8 cellular contexts compared by ENCODE assay signal in the genomic region with DNA sequence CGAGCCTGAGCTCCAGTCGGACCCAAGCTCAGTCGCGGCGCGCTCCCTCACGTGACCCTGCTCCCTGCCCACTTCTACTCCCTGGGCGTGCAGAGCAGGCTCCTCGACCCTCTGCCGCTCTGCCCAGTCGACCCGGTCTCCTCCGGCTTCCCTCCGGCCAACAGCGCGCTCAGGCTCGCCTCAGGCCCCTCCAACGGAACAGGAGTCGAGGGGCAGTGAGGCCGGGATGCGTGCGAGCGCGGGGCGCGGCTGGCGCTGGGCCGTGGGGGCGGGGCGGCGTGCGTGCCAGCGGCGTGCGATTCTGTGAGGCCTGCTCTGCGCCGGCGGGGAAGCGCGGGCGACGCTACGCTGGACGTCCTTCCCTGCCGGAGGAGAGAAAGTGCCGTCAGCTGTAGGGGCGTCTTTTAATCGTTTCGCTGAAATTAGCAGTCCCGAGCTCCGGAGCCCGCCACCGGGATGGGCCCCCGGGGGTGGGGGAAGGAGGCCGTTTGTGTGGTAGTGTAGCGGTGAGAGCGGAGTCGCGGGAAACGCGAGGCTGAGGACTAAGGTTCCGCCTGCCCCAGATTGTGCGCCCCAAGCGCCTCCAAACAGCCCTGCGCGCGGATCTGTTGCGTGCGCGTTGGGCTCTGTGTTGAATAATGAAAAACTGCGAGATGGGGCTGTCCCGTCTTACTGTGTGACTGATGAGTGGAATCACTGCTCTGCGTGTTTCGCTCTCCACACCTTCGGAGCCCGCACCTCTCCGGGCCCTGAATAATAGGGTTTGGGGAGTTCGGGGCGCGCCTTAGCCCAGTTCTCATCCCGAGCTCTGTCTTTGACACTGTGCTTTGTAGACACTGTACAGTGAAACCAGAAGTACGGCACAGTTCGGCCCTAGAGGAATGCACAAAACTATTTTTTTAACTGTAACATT. TPM values are rescaled to one million over a fixed set of nuclear protein-coding genes. Genes with fewer than 3 reads are reported as not detected.
DNase-seq lines count a peak whose midpoint lies in the region; ATAC-seq, FAIRE-seq and TF ChIP-seq lines count a peak whose summit lies in the region.

A gene with protein sequence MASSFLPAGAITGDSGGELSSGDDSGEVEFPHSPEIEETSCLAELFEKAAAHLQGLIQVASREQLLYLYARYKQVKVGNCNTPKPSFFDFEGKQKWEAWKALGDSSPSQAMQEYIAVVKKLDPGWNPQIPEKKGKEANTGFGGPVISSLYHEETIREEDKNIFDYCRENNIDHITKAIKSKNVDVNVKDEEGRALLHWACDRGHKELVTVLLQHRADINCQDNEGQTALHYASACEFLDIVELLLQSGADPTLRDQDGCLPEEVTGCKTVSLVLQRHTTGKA (minus strand): TSS at position 217 of the 913 bp plus-strand sequence. CDS start 311 bp downstream, outside the sequence.

- H3K4me1 Mint-ChIP-seq in Caco-2 (ENCODE audit: low read depth, unreplicated experiment): no peaks in the 10 kb centered on the region

- peak; percentile 84 for ATAC-seq in GM19467 (IDR thresholded peaks at IDR 0.05; ENCODE audit: unreplicated experiment)

- peak within 1 kb of the TSS; percentile 6; the same call in 1 of the 2 replicates for H2BK20ac ChIP-seq in H1 (ENCODE audit: low read length)

- H4K5ac ChIP-seq in H1 (ENCODE audit: insufficient read length, low read depth, low read length): peak within 1 kb of the TSS; percentile 99
- no peak within 1 kb of the TSS for H4K5ac ChIP-seq in mesendoderm (ENCODE audit: low read length)

- peaks cover 16% of the 10 kb centered on the region for H3K36me3 Mint-ChIP-seq in Caco-2 (ENCODE audit: insufficient read depth, unreplicated experiment)

- H3K27me3 ChIP-seq in Caco-2 (replicated peaks; ENCODE audit: control insufficient read depth, insufficient read depth, low read length) (no peaks in the 10 kb centered on the region), H1 (replicated peaks in 1 of 4; ENCODE audit: control insufficient read depth in 3 of 4, extremely low read depth in 1 of 4, insufficient read depth in 3 of 4, low read length in 3 of 4) (peaks cover 0 to 4% (median 0%) of the 10 kb centered on the region in 4 experiments; a peak in 2 of 7 replicates), mesendoderm (ENCODE audit: insufficient read depth, low read length, poor library complexity) (no peaks in the 10 kb centered on the region)

- H3K79me1 ChIP-seq in H1 (ENCODE audit: low read depth, low read length) (no peaks in the 10 kb centered on the region), mesendoderm (ENCODE audit: low read length) (peaks cover 4% of the 10 kb centered on the region)

- H3K36me3 ChIP-seq in Caco-2 (ENCODE audit: control insufficient read depth, insufficient read depth, low read length) (no peaks in the 10 kb centered on the region), H1 (ENCODE audit: control insufficient read depth in 2 of 4, insufficient read depth in 4 of 4, low read length in 3 of 4) (peaks cover 0 to 13% (median 1%) of the 10 kb centered on the region in 4 experiments; a peak in 2 of 8 replicates), mesendoderm (ENCODE audit: control insufficient read depth, insufficient read depth, low read length) (no peaks in the 10 kb centered on the region)

- H3K4ac ChIP-seq in H1 (replicated peaks; ENCODE audit: insufficient read length, low read depth, low read length): peak within 1 kb of the TSS; percentile 92
- H3K4ac ChIP-seq in mesendoderm (ENCODE audit: low read depth, low read length): no peak within 1 kb of the TSS

- peaks cover 3% of the 10 kb centered on the region for H3K9me3 Mint-ChIP-seq in Caco-2 (ENCODE audit: unreplicated experiment)

- H3K4me2 ChIP-seq in H1 (ENCODE audit: insufficient read depth in 1 of 2, low read depth in 2 of 2, low read length in 2 of 2) (peak within 1 kb of the TSS; percentile 81 to 84), mesendoderm (ENCODE audit: low read length) (peak within 1 kb of the TSS; percentile 71)

- H3K14ac ChIP-seq in H1 (ENCODE audit: insufficient read length): no peak within 1 kb of the TSS

- H3K9ac ChIP-seq in H1 (replicated peaks in 1 of 4; ENCODE audit: extremely low read depth in 1 of 4, low read depth in 3 of 4, low read length in 3 of 4): peak within 1 kb of the TSS; percentile 85 to 93 (median 91)
- H3K9ac ChIP-seq in mesendoderm (ENCODE audit: low read length): peak within 1 kb of the TSS; percentile 95

- peak; percentile 86 to 91 for DNase-seq in Caco-2
- peak; percentile 72 for DNase-seq in HPDE6-E6E7 (ENCODE audit: extremely low spot score)
- peak; percentile 86 for DNase-seq in NOMO-1 treated with DMSO at 0.1 percent for 48 hours (lab: John Stamatoyannopoulos, UW; ENCODE audit: unreplicated experiment)
- DNase-seq in activated CD8-positive, alpha-beta memory T cell treated with anti-CD3 and anti-CD28 coated beads for 4 hours (ENCODE audit: low read depth in 2 of 2): peak; percentile 69 to 76
- peak; percentile 54 to 95 for DNase-seq in H1 (ENCODE audit: low read depth in 1 of 2, low spot score in 2 of 2)
- DNase-seq in mesendoderm: peak; percentile 93
- peak; percentile 75 for DNase-seq in stimulated activated CD8-positive, alpha-beta memory T cell treated with anti-CD3 and anti-CD28 coated beads, Interleukin-15, amount 100 ng/mL, for 1 hour (ENCODE audit: low read depth)

- H2AK5ac ChIP-seq in H1 (ENCODE audit: low read depth, low read length) (no peak within 1 kb of the TSS), mesendoderm (ENCODE audit: low read length) (no peak within 1 kb of the TSS)

- H2BK5ac ChIP-seq in H1 (ENCODE audit: low read depth, low read length): peak within 1 kb of the TSS; percentile 96
- H2BK5ac ChIP-seq in mesendoderm (ENCODE audit: low read length): peak within 1 kb of the TSS; percentile 92

- peak within 1 kb of the TSS; percentile 64 for H2AFZ ChIP-seq in H1 (ENCODE audit: low read length)

- H3K23ac ChIP-seq in H1 (ENCODE audit: insufficient read length): no peak within 1 kb of the TSS
- H3K23ac ChIP-seq in mesendoderm (ENCODE audit: low read length): peak within 1 kb of the TSS; percentile 75

- H3K9me3 ChIP-seq in Caco-2 (no peaks in the 10 kb centered on the region), H1 (ENCODE audit: insufficient read depth in 2 of 2, low read depth in 1 of 2, low read length in 1 of 2) (peaks cover 0 to under 1% of the 10 kb centered on the region in 2 experiments; a peak in 1 of 4 replicates)

- H3K4me3 ChIP-seq in Caco-2 (ENCODE audit: low read depth, low read length) (peak within 1 kb of the TSS; percentile 67), H1 (ENCODE audit: extremely low read depth in 1 of 4, insufficient read depth in 2 of 4, low read depth in 3 of 4, low read length in 4 of 4) (peak within 1 kb of the TSS; percentile 74 to 95 (median 78)), mesendoderm (ENCODE audit: low read length) (peak within 1 kb of the TSS; percentile 78)

- peak within 1 kb of the TSS; percentile 96 for H3K4me3 Mint-ChIP-seq in Caco-2 (ENCODE audit: unreplicated experiment)

- peak within 1 kb of the TSS; percentile 99 for H4K91ac ChIP-seq in H1 (replicated peaks; ENCODE audit: insufficient read length, low read length)

- peaks cover 8% of the 10 kb centered on the region; the same call in 1 of the 2 replicates for H3K23me2 ChIP-seq in H1 (ENCODE audit: low read depth, low read length)

- H3K56ac ChIP-seq in H1 (replicated peaks; ENCODE audit: insufficient read length, low read depth, low read length) (peak within 1 kb of the TSS; percentile 95), mesendoderm (ENCODE audit: low read length) (peak within 1 kb of the TSS; percentile 99)

- H3K27ac Mint-ChIP-seq in Caco-2 (ENCODE audit: unreplicated experiment): peak within 1 kb of the TSS; percentile 96

- no peaks in the 10 kb centered on the region for H3K27me3 Mint-ChIP-seq in Caco-2 (ENCODE audit: insufficient read depth, unreplicated experiment)

- peaks cover 7% of the 10 kb centered on the region; the same call in 1 of the 2 replicates for H3K4me1 ChIP-seq in Caco-2
- H3K4me1 ChIP-seq in H1 (replicated peaks in 1 of 4; ENCODE audit: control insufficient read depth in 3 of 4, insufficient read depth in 4 of 4, low read length in 3 of 4): peaks cover 0 to 4% (median 1%) of the 10 kb centered on the region in 4 experiments; a peak in 2 of 7 replicates
- H3K4me1 ChIP-seq in mesendoderm (ENCODE audit: control insufficient read depth, low read depth, low read length): no peaks in the 10 kb centered on the region

- H2BK120ac ChIP-seq in H1 (replicated peaks; ENCODE audit: low read depth, low read length) (no peak within 1 kb of the TSS), mesendoderm (ENCODE audit: low read depth, low read length) (no peak within 1 kb of the TSS)

- H2BK12ac ChIP-seq in H1 (ENCODE audit: low read depth, low read length): peak within 1 kb of the TSS; percentile 27; the same call in 1 of the 2 replicates

- peak within 1 kb of the TSS; percentile 98 for H3K18ac ChIP-seq in H1 (ENCODE audit: extremely low read depth, low read length)
- H3K18ac ChIP-seq in mesendoderm (ENCODE audit: low read length): peak within 1 kb of the TSS; percentile 46

- TF ChIP-seq POLR2A in H1 (IDR thresholded peaks at IDR 0.05; ENCODE audit: control extremely low read depth in 1 of 2, low read depth in 2 of 2, low read length in 2 of 2): peak in 1 of 2 experiments; percentile 87; a peak in 2 of 3 replicates

- H4K8ac ChIP-seq in H1 (ENCODE audit: extremely low read depth, insufficient read depth, low read length) (peak within 1 kb of the TSS; percentile 97), mesendoderm (ENCODE audit: low read depth, low read length) (peak within 1 kb of the TSS; percentile 78)

- no peak for FAIRE-seq in H1 (lab: Jason Lieb, UNC)

- intact Hi-C loops in Caco-2 (cut with micrococcal nuclease; ENCODE audit: unreplicated experiment): loop anchor here (1.0 to 5.0 kb wide), 2 partner anchors 19 to 520 kb away; a partner anchor contains a TSS

- H3K79me2 ChIP-seq in H1 (ENCODE audit: control insufficient read depth in 1 of 2, insufficient read depth in 2 of 2, low read length in 2 of 2) (peaks cover 2 to 41% of the 10 kb centered on the region in 2 experiments; a peak in 3 of 4 replicates), mesendoderm (ENCODE audit: control insufficient read depth, insufficient read depth, low read length) (peaks cover 7% of the 10 kb centered on the region)

- 0 out of 3 replicates have a peak, but pooled peaks of 1 of the 2 experiments have one; percentile 27 for TF ChIP-seq EP300 in H1 (IDR thresholded peaks at IDR 0.05; ENCODE audit: borderline replicate concordance in 1 of 2, low read depth in 2 of 2, low read length in 2 of 2)

- 4% methylated on average over 64 of the region's 83 CpGs; no CpG with 5 or more reads in 1 of the 2 experiments for WGBS in H1 (ENCODE audit: extremely low coverage in 1 of 2, insufficient coverage in 1 of 2, insufficient read length in 1 of 2, insufficient replicate concordance in 2 of 2, low coverage in 1 of 2, low lambda C conversion rate in 2 of 2, missing lambda C conversion rate in 1 of 2), 2 experiments
- WGBS in mesendoderm (ENCODE audit: extremely low coverage, insufficient coverage, low lambda C conversion rate): no CpG with 5 or more reads among the region's 83 CpGs

- TSS peak; percentile 60 for BruUV-seq in Caco-2 (replicated peaks; lab: Mats Ljungman, UMichigan)

- TF ChIP-seq CTCF in Caco-2 (IDR thresholded peaks at IDR 0.05; ENCODE audit: insufficient read depth in 1 of 2, low read depth in 1 of 2, low read length in 1 of 2, severe bottlenecking in 1 of 2, unreplicated experiment in 1 of 2) (peak in 1 of 2 experiments; percentile 17), H1 (IDR thresholded peaks at IDR 0.05; ENCODE audit: control extremely low read depth in 1 of 3, insufficient read depth in 1 of 3, low read depth in 1 of 3, low read length in 3 of 3) (peak in 2 of 3 experiments; percentile 7 to 24; a peak in 1 of 4 replicates)

- H3K27ac ChIP-seq in H1 (ENCODE audit: low read depth, low read length) (peak within 1 kb of the TSS; percentile 92), mesendoderm (ENCODE audit: low read depth, low read length) (peak within 1 kb of the TSS; percentile 70)

- no peak for TF ChIP-seq RAD21 in H1 (IDR thresholded peaks at IDR 0.05 in 1 of 2, conservative IDR thresholded peaks at IDR 0.05 in 1 of 2; ENCODE audit: low read depth in 2 of 2, low read length in 2 of 2)

- POLR2A ChIA-PET in Caco-2 (lab: Charles Lee) (interaction anchor here (0.5 to 2.3 kb wide), 6 partner anchors 11 to 520 kb away, joined by 3 to 15 read pairs (median 6); a partner anchor contains a TSS), H1 (lab: Charles Lee; ENCODE audit: partially characterized antibody) (interaction anchor here (0.6 to 2.3 kb wide), 20 partner anchors 9 to 771 kb away, joined by 3 to 21 read pairs (median 4); a partner anchor contains a TSS)

- CTCF ChIA-PET in Caco-2 (lab: Charles Lee) (interaction anchor here (0.7 to 1.6 kb wide), 5 partner anchors 13 to 379 kb away, joined by 3 to 4 read pairs (median 3); no protein-coding TSS in a partner anchor), H1 (lab: Charles Lee; ENCODE audit: partially characterized antibody) (interaction anchor here (0.6 to 3.5 kb wide), 11 partner anchors 19 to 661 kb away, joined by 3 to 25 read pairs (median 3); no protein-coding TSS in a partner anchor)

- H4K20me1 ChIP-seq in H1 (replicated peaks in 1 of 2; ENCODE audit: control insufficient read depth in 1 of 2, insufficient read depth in 2 of 2, low read length in 2 of 2): peaks cover 0 to 2% of the 10 kb centered on the region in 2 experiments

- peak within 1 kb of the TSS; percentile 93 for H2BK15ac ChIP-seq in H1 (ENCODE audit: low read length)
- no peak within 1 kb of the TSS for H2BK15ac ChIP-seq in mesendoderm (replicated peaks; ENCODE audit: low read depth)

RNA-seq across cellular contexts. Expression of the gene that starts here (rescaled TPM):
- 74.7 and 75.6 TPM in 2 replicates for total RNA-seq in Caco-2 (2022)
- total RNA-seq in H1 (2021; fragmentation: NEBNext Ultra II Directional; extraction: Animal tissue kit (Norgen Biotek cat#: 25700)): 52.0 and 58.0 TPM in 2 replicates
- polyA plus RNA-seq in H1 (2011; rRNA removed): 52.5 and 67.7 TPM in 2 replicates
- polyA plus RNA-seq in H1 (2011; cell fraction: cytosol; rRNA removed): 69.9 TPM
- 74.8 TPM for polyA plus RNA-seq in H1 (2011; cell fraction: nucleus; rRNA removed)
- polyA plus RNA-seq in H1 (2012, experiment 1 of 2): 78.8 to 84.3 TPM (median 83.3 TPM) in 4 replicates
- 58.7 TPM for polyA plus RNA-seq in H1 (2012, experiment 2 of 2)
- 42.3 TPM for polyA plus RNA-seq in H1 (2013, experiment 1 of 2)
- polyA plus RNA-seq in H1 (2013, experiment 2 of 2): 41.9 TPM
- 86.7 and 108 TPM in 2 replicates for polyA minus RNA-seq in H1 (2011; rRNA and poly(A)+ RNA removed)
- 37.4 TPM for polyA minus RNA-seq in H1 (2011; cell fraction: cytosol; rRNA and poly(A)+ RNA removed)
- polyA minus RNA-seq in H1 (2011; cell fraction: nucleus; rRNA and poly(A)+ RNA removed): 85.5 TPM
- 34.7 TPM for polyA plus RNA-seq in mesendoderm (2013, experiment 1 of 2)
- polyA plus RNA-seq in mesendoderm (2013, experiment 2 of 2): 36.3 TPM

Comparison
In these comparisons a context has a peak if more than half of its experiments do, and no peak if none do; other contexts are left out.
1. Peak in every context shown above with its lines: DNase-seq, ATAC-seq, H3K4me3 ChIP-seq and H3K27ac ChIP-seq.